In the genomic region with DNA sequence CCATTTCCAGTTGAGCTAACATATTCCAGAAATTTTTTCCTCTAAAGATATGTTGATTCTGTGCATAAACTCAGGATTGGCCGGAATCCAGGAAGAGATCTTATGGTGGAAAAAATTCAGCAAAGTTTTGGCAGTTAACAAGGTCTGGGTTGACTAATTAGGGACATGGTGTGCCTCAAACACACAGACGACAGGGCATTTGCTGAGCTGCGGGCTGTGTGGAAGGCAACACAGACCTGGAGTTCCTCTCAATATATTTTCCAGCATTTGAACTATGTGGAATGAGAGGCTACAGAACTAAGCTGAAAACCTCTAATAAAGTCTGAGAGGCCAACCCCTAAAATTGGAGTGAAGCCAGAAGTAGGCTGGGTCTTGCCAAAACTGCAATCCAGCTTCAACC, we compare ENCODE assay signal across 30 cellular contexts.
"Had no signal": no experiment of that assay in that cellular context is flagged by ENCODE, and none has a peak within 500 bp of the region (broad histone marks: within the 10 kb centered on the region; RNA-seq: fewer than 3 reads in every experiment).

No MANE protein-coding gene starts in this region.

- DNase-seq: hypothalamus; immature natural killer cell; kidney; left colon; left lung; lower lobe of right lung; mammary epithelial cell; mesenchymal stem cell; naive B cell; natural killer cell; nephron progenitor cell; pancreas; posterior cingulate gyrus; psoas muscle; right lobe of liver; stimulated activated CD4-positive, alpha-beta T cell treated with anti-CD3 and anti-CD28 coated beads, Interleukin-1b, Interleukin-23, amount 100 ng/mL, for 48 hours; stimulated activated CD4-positive, alpha-beta T cell treated with anti-CD3 and anti-CD28 coated beads, Interleukin-2, amount 100 ng/mL, for 48 hours; stimulated activated CD4-positive, alpha-beta T cell treated with anti-CD3 and anti-CD28 coated beads, Interleukin-4, amount 100 ng/mL, for 4 hours; stimulated activated CD8-positive, alpha-beta memory T cell treated with anti-CD3 and anti-CD28 coated beads, Interleukin-4, amount 100 ng/mL, for 48 hours; stimulated activated naive CD4-positive, alpha-beta T cell treated with Interleukin-2 at 50 U/mL for 16 hours; stimulated activated naive CD8-positive, alpha-beta T cell treated with anti-CD3 and anti-CD28 coated beads, Interleukin-15, amount 100 ng/mL, for 72 hours; testis; thyroid gland; transverse colon; upper lobe of right lung had no signal

- ATAC-seq: left colon; left lung; lower lobe of right lung; natural killer cell; pancreas; psoas muscle; stimulated activated memory B cell treated with anti-CD40 and anti-IgM and Interleukin-4, amounts not matched to agents 10 μg/mL and 1 μg/mL and 100 μg/mL, for 72 hours; stimulated activated naive CD8-positive, alpha-beta T cell treated with anti-CD3 and anti-CD28 coated beads, Interleukin-15, amount 100 ng/mL, for 72 hours; upper lobe of right lung had no signal

- H3K9ac ChIP-seq: neural progenitor cell had no signal

- H3K27me3 ChIP-seq: left lung, neural progenitor cell, neutrophil, pancreas, right atrium auricular region, right lobe of liver, testis, thyroid gland, transverse colon had no signal

- H3K4me2 ChIP-seq: neural progenitor cell, smooth muscle cell had no signal

- H3K36me3 ChIP-seq: left lung, lower lobe of right lung, neural progenitor cell, neutrophil, pancreas, right atrium auricular region, right lobe of liver, thyroid gland, transverse colon, upper lobe of right lung had no signal

- H2AFZ ChIP-seq: neural progenitor cell had no signal

- H3K27ac ChIP-seq: left lung, lower lobe of right lung, neural progenitor cell, neutrophil, pancreas, psoas muscle, right atrium auricular region, right lobe of liver, testis, thyroid gland, upper lobe of right lung had no signal

- H3K9me3 ChIP-seq: left lung, lower lobe of right lung, neutrophil, pancreas, psoas muscle, right atrium auricular region, right lobe of liver, testis, thyroid gland, transverse colon, upper lobe of right lung had no signal

- H3K4me1 ChIP-seq: left lung, lower lobe of right lung, neural progenitor cell, pancreas, psoas muscle, right atrium auricular region, right lobe of liver, testis, thyroid gland, transverse colon, upper lobe of right lung had no signal

- H3K4me3 ChIP-seq: left lung, lower lobe of right lung, neural progenitor cell, pancreas, psoas muscle, right atrium auricular region, right lobe of liver, smooth muscle cell, testis, thyroid gland, transverse colon, upper lobe of right lung had no signal
